Comparison of ENCODE assay signal across 8 cellular contexts in the genomic region with DNA sequence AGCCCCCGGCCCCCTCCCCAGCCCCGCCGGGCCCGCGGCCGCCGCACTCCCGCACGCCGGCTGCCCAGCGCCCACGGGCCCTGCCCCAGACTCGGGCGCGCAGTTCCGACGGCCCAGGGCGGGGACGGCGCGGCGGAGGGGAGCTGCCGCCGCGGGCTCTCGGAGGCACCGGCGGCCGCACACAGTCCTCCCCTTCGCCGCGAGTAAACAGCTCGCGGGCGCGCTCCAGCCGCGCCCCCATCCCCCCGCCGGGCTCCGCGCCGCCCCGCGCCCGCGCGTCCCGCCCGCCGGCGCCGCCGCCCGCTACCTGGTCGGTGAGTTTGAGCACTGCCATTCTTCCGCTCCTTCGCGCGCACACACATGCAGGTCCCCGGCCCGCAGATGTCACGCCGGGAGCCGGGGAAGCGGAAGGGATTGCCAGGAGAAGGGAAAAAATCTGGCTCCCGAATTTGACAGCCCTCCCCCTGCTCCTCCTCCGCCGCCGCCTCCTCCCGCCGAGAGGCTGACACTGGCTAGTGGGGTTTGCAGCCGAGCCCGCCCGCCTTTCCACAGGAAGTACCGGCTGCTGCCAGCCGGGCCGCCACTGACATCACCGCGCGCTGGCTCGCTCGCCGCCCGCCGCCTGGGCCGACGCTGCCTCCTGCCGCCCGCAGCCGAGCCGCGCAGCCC. TPM values are rescaled to one million over a fixed set of nuclear protein-coding genes. Genes with fewer than 3 reads are reported as not detected.
A peak's percentile ranks its signal among the peaks of the same experiment; 100 is the strongest.
DNase-seq lines count a peak whose midpoint lies in the region; ATAC-seq, FAIRE-seq and TF ChIP-seq lines count a peak whose summit lies in the region.

A gene (minus strand): TSS at position 510 of the 669 bp plus-strand sequence. CDS start 176 bp downstream, at position 334.

- H3K27me3 ChIP-seq in keratinocyte (ENCODE audit: control insufficient read depth, extremely low read depth, insufficient read depth, low read length) = peaks cover 5% of the 10 kb centered on the region

- FAIRE-seq in keratinocyte (lab: Jason Lieb, UNC) = no peak

- no peaks in the 10 kb centered on the region for H3K9me1 ChIP-seq in keratinocyte (ENCODE audit: control insufficient read depth, extremely low read depth, insufficient read depth, low read length)

- peaks cover 13% of the 10 kb centered on the region for H3K4me1 ChIP-seq in keratinocyte (ENCODE audit: control insufficient read depth, extremely low read depth, insufficient read depth, low read length)

- TF ChIP-seq CTCF in keratinocyte (optimal IDR thresholded peaks at IDR 0.05 in 1 of 3, IDR thresholded peaks at IDR 0.05 in 1 of 3, conservative IDR thresholded peaks at IDR 0.05 in 1 of 3; ENCODE audit: extremely low read depth in 1 of 3, insufficient read depth in 2 of 3, low read length in 3 of 3) = peak in 2 of 3 experiments; percentile 20 to 67

- ATAC-seq in GM18907 (IDR thresholded peaks at IDR 0.05; ENCODE audit: unreplicated experiment) (peak; percentile 71), HG03139 (IDR thresholded peaks at IDR 0.05; ENCODE audit: unreplicated experiment) (peak; percentile 61)

- H3K9ac ChIP-seq in keratinocyte (ENCODE audit: control insufficient read depth, extremely low read depth, insufficient read depth, low read length) = peak within 1 kb of the TSS; percentile 41

- peak within 1 kb of the TSS; percentile 84 for H2AFZ ChIP-seq in keratinocyte (ENCODE audit: control insufficient read depth, low read length)

- peak within 1 kb of the TSS; percentile 86 for H3K4me2 ChIP-seq in keratinocyte (ENCODE audit: control insufficient read depth, extremely low read depth, insufficient read depth, low read depth, low read length)

- no peaks in the 10 kb centered on the region for H4K20me1 ChIP-seq in keratinocyte (ENCODE audit: control insufficient read depth, extremely low read depth, insufficient read depth, low read length)

- dilution Hi-C loops in keratinocyte (cut with MboI; ENCODE audit: extremely low pct_ligation_motif_present, low sequenced_read_pairs) = no loop called here

- no peak within 1 kb of the TSS for H3K27ac ChIP-seq in keratinocyte (ENCODE audit: control insufficient read depth, insufficient read depth, low read length)

- H3K79me2 ChIP-seq in keratinocyte (ENCODE audit: control insufficient read depth, insufficient read depth, low read length) = no peaks in the 10 kb centered on the region

- H3K4me3 ChIP-seq in keratinocyte (ENCODE audit: control insufficient read depth in 2 of 3, extremely low read depth in 1 of 3, insufficient read depth in 2 of 3, low read depth in 1 of 3, low read length in 3 of 3) = peak within 1 kb of the TSS; percentile 54 to 73 (median 68)

- no peaks in the 10 kb centered on the region for H3K36me3 ChIP-seq in keratinocyte (ENCODE audit: control insufficient read depth in 2 of 2, extremely low read depth in 1 of 2, insufficient read depth in 2 of 2, low read length in 2 of 2)

- DNase-seq in AG08395 (ENCODE audit: low spot score) = peak; percentile 93
- peak; percentile 67 for DNase-seq in NCI-H345 treated with DMSO at 0.1 percent for 48 hours (lab: John Stamatoyannopoulos, UW; ENCODE audit: unreplicated experiment)
- DNase-seq in activated CD4-positive, CD25-positive, alpha-beta regulatory T cell treated with anti-CD3 and anti-CD28 coated beads, Interleukin-2, amount 50 U/mL, for 16 hours (ENCODE audit: low read depth, low spot score) = peak; percentile 69
- DNase-seq in central memory CD4-positive, alpha-beta T cell = peak; percentile 91
- no peak for DNase-seq in keratinocyte (ENCODE audit: low read depth, low spot score)
- peak; percentile 76 to 87 for DNase-seq in stimulated activated CD4-positive, alpha-beta T cell treated with anti-CD3 and anti-CD28 coated beads, Interleukin-15, amount 100 ng/mL, for 1 hour (ENCODE audit: low read depth in 1 of 2, low spot score in 1 of 2)

- H3K9me3 ChIP-seq in keratinocyte (ENCODE audit: control insufficient read depth, low read depth, low read length) = no peaks in the 10 kb centered on the region

RNA-seq across cellular contexts. Expression of the gene that starts here (rescaled TPM):
- polyA plus RNA-seq in keratinocyte = 0.17 to 0.35 TPM (median 0.25 TPM) in 3 replicates
- 0.25 TPM for polyA plus RNA-seq in keratinocyte (2011; ENCODE audit: low read depth)
- polyA plus RNA-seq in keratinocyte (2011; cell fraction: cytosol; rRNA removed) = 0.64 and 1.5 TPM in 2 replicates
- 0.52 and 1.4 TPM in 2 replicates for polyA plus RNA-seq in keratinocyte (2011; cell fraction: nucleus; rRNA removed)
- polyA plus RNA-seq in keratinocyte (2012; ENCODE audit: low replicate concordance) = 0.53 and 0.59 TPM in 2 replicates
- polyA minus RNA-seq in keratinocyte = 0.66 to 13.6 TPM in 2 of 3 replicates, not detected in the other
- 3.8 TPM for polyA minus RNA-seq in keratinocyte (2011; cell fraction: cytosol; rRNA and poly(A)+ RNA removed)
- 0.74 and 2.5 TPM in 2 replicates for polyA minus RNA-seq in keratinocyte (2011; cell fraction: nucleus; rRNA and poly(A)+ RNA removed)
